ENCODE assay signal across 9 cellular contexts in genomic region chr3:15488002-15488401, GRCh38. TPM values are rescaled to one million over a fixed set of nuclear protein-coding genes. Genes with fewer than 3 reads are reported as not detected.
"Had no signal": no experiment of that assay in that cellular context is flagged by ENCODE, and none has a peak within 500 bp of the region (broad histone marks: within the 10 kb centered on the region; RNA-seq: fewer than 3 reads in every experiment).

No MANE protein-coding gene starts in this region.

- DNase-seq: KBM-7, KG1 had no signal

- H3K9ac ChIP-seq: KMS-11 had no signal

- H3K4me2 ChIP-seq: KMS-11 had no signal

- H3K9me3 Mint-ChIP-seq: IgD-negative memory B cell had no signal

- H3K4me1 Mint-ChIP-seq: IgD-negative memory B cell had no signal

- H3K4me3 Mint-ChIP-seq: IgD-negative memory B cell had no signal

- H3K4me3 ChIP-seq: K562 had no signal

- H3K27ac Mint-ChIP-seq: IgD-negative memory B cell had no signal

- ATAC-seq: HepG2, K562 had no signal

- H3K27ac ChIP-seq: HL-60, KMS-11 had no signal

RNA-seq across cellular contexts. Expression of gene COLQ, which starts 33.5 kb away (rescaled TPM):
- total RNA-seq: HT-29, HT1080 had no signal
- polyA plus RNA-seq: IgD-negative memory B cell had no signal
